19 cellular contexts compared by ENCODE assay signal in genomic region chr1:216015116-216015515, GRCh38.
"Had no signal": no experiment of that assay in that cellular context is flagged by ENCODE, and none has a peak within 500 bp of the region (broad histone marks: within the 10 kb centered on the region; RNA-seq: fewer than 3 reads in every experiment).

No MANE protein-coding gene starts in this region.

- DNase-seq: effector memory CD8-positive, alpha-beta T cell; gastrocnemius medialis; glutamatergic neuron; immature natural killer cell; left colon; mammary epithelial cell; natural killer cell; posterior cingulate gyrus; small intestine; stimulated activated CD4-positive, alpha-beta T cell treated with anti-CD3 and anti-CD28 coated beads, Interleukin-12 subunit alpha, Interleukin-12 subunit beta, amount 100 ng/mL, for 4 hours; stimulated activated naive CD4-positive, alpha-beta T cell; stomach; substantia nigra; transverse colon had no signal

- H3K9me3 ChIP-seq: esophagus muscularis mucosa, gastrocnemius medialis, right atrium auricular region, stomach, thoracic aorta, transverse colon had no signal

- H3K27me3 ChIP-seq: esophagus muscularis mucosa, gastrocnemius medialis, right atrium auricular region, stomach, transverse colon had no signal

- ATAC-seq: effector memory CD8-positive, alpha-beta T cell; gastrocnemius medialis; left colon; natural killer cell had no signal

- H3K36me3 ChIP-seq: esophagus muscularis mucosa, gastrocnemius medialis, right atrium auricular region, stomach, thoracic aorta, transverse colon had no signal

- H3K27ac ChIP-seq: epithelial cell of prostate, esophagus muscularis mucosa, gastrocnemius medialis, right atrium auricular region, stomach, thoracic aorta, transverse colon had no signal

- H3K4me3 ChIP-seq: esophagus muscularis mucosa, gastrocnemius medialis, right atrium auricular region, stomach, thoracic aorta, transverse colon had no signal

- FAIRE-seq: keratinocyte, small intestine had no signal

- H3K4me1 ChIP-seq: esophagus muscularis mucosa, gastrocnemius medialis, right atrium auricular region, stomach, transverse colon had no signal
